In genomic region chr11:65859134-65859811, GRCh38 we compare ENCODE assay signal across 8 cellular contexts.
A peak's percentile ranks its signal among the peaks of the same experiment; 100 is the strongest.
DNase-seq lines count a peak whose midpoint lies in the region; ATAC-seq and TF ChIP-seq lines count a peak whose summit lies in the region.

No MANE protein-coding gene starts in this region.

- peaks cover 57% of the 10 kb centered on the region for H3K36me3 ChIP-seq in OCI-LY3 (replicated peaks; ENCODE audit: low read depth, low read length)

- H3K9ac ChIP-seq in OCI-LY3 (ENCODE audit: low read length), result peak overlapping the region; percentile 97

- peaks cover 58% of the 10 kb centered on the region for H3K79me2 ChIP-seq in OCI-LY3 (ENCODE audit: low read length)

- peak; percentile 51 for ATAC-seq in GM21528 (IDR thresholded peaks at IDR 0.05; ENCODE audit: low FRiP score, unreplicated experiment)

- H3K27me3 ChIP-seq in OCI-LY3 (ENCODE audit: low read depth, low read length), result no peaks in the 10 kb centered on the region

- H3K4me1 ChIP-seq in OCI-LY3 (ENCODE audit: low read length), result peaks cover 20% of the 10 kb centered on the region

- peak overlapping the region; percentile 85 for H3K4me3 ChIP-seq in OCI-LY3 (ENCODE audit: low read length)

- H2AFZ ChIP-seq in OCI-LY3 (ENCODE audit: low read depth, low read length), result peak overlapping the region; percentile 52; the same call in 1 of the 2 replicates

- H4K20me1 ChIP-seq in OCI-LY3 (ENCODE audit: insufficient read depth, low read length), result peaks cover 32% of the 10 kb centered on the region

- no peaks in the 10 kb centered on the region for H3K9me3 ChIP-seq in OCI-LY3 (ENCODE audit: insufficient read depth, low read length)

- peak; percentile 21; the same call in 1 of the 2 replicates for TF ChIP-seq CTCF in OCI-LY3 (IDR thresholded peaks at IDR 0.05; ENCODE audit: low read depth, low read length)

- peak overlapping the region; percentile 92 for H3K27ac ChIP-seq in OCI-LY3 (ENCODE audit: low read length)

- H3K4me2 ChIP-seq in OCI-LY3 (ENCODE audit: low read length), result peak overlapping the region; percentile 94

- DNase-seq in DMS 273 (lab: John Stamatoyannopoulos, UW; ENCODE audit: unreplicated experiment), result peak; percentile 99
- DNase-seq in HuH-7.5 (ENCODE audit: low spot score), result peak; percentile 95
- DNase-seq in activated T-cell treated with anti-CD3 and anti-CD28 coated beads for 24 hours (ENCODE audit: low read depth), result peak; percentile 94
- DNase-seq in epidermal melanocyte (ENCODE audit: insufficient read length, low spot score), result peak; percentile 91
- DNase-seq in middle frontal gyrus (ENCODE audit: extremely low spot score, low spot score), result peak; percentile 87
- peak; percentile 93 to 98 for DNase-seq in stimulated activated CD8-positive, alpha-beta memory T cell treated with anti-CD3 and anti-CD28 coated beads, Interleukin-2, amount 100 ng/mL, for 1 hour (ENCODE audit: low read depth in 2 of 2)

Comparison
In these comparisons a context has a peak if more than half of its experiments do, and no peak if none do; other contexts are left out.
1. Peak in every context shown above with its lines: DNase-seq, ATAC-seq, H3K4me3 ChIP-seq and H3K27ac ChIP-seq.